ENCODE assay signal across 16 cellular contexts in genomic region chr15:64739216-64739976, GRCh38. TPM values are rescaled to one million over a fixed set of nuclear protein-coding genes. Genes with fewer than 3 reads are reported as not detected.
DNase-seq lines count a peak whose midpoint lies in the region; ATAC-seq and TF ChIP-seq lines count a peak whose summit lies in the region.
"Had no signal": no experiment of that assay in that cellular context is flagged by ENCODE, and none has a peak within 500 bp of the region (broad histone marks: within the 10 kb centered on the region; RNA-seq: fewer than 3 reads in every experiment).

No MANE protein-coding gene starts in this region.

- H3K36me3 ChIP-seq in esophagus (ENCODE audit: control insufficient read depth in 2 of 2, insufficient read depth in 2 of 2, low read length in 1 of 2) (no peaks in the 10 kb centered on the region), stomach (no peaks in the 10 kb centered on the region)

- peaks cover 6% of the 10 kb centered on the region for H3K4me1 Mint-ChIP-seq in mesothelial cell of epicardium
- no peaks in the 10 kb centered on the region for H3K4me1 Mint-ChIP-seq in CD4-positive, alpha-beta T cell (ENCODE audit: low read depth)
- H3K4me1 Mint-ChIP-seq: activated naive CD8-positive, alpha-beta T cell treated with anti-CD3 and anti-CD28 coated beads for 36 hours had no signal

- CTCF ChIA-PET in CD4-positive, alpha-beta T cell (lab: Charles Lee), result no interaction called here

- no peaks in the 10 kb centered on the region for H3K9me3 ChIP-seq in esophagus (ENCODE audit: control insufficient read depth in 2 of 2, insufficient read depth in 1 of 2, low read depth in 1 of 2, low read length in 1 of 2)
- H3K9me3 ChIP-seq in stomach, result no peaks in the 10 kb centered on the region
- no peaks in the 10 kb centered on the region for H3K9me3 ChIP-seq in CD4-positive, alpha-beta T cell (ENCODE audit: control insufficient read depth, low read length)

- ATAC-seq in CD4-positive, alpha-beta T cell (ENCODE audit: poor library complexity), result no peak
- ATAC-seq: activated CD4-positive, CD25-positive, alpha-beta regulatory T cell treated with anti-CD3 and anti-CD28 coated beads, Interleukin-2, amount 50 U/mL, for 24 hours had no signal

- no peak for TF ChIP-seq POLR2A in stomach (IDR thresholded peaks at IDR 0.05)

- H3K27me3 ChIP-seq in esophagus (ENCODE audit: control insufficient read depth in 1 of 2, insufficient read depth in 2 of 2, low read length in 2 of 2), result no peaks in the 10 kb centered on the region
- no peaks in the 10 kb centered on the region for H3K27me3 ChIP-seq in stomach
- no peaks in the 10 kb centered on the region for H3K27me3 ChIP-seq in CD4-positive, alpha-beta T cell (ENCODE audit: control insufficient read depth, insufficient read depth, low read length)

- H3K4me3 Mint-ChIP-seq in mesothelial cell of epicardium, result no peak overlapping the region
- H3K4me3 Mint-ChIP-seq in CD4-positive, alpha-beta T cell, result no peak overlapping the region
- H3K4me3 Mint-ChIP-seq: activated naive CD8-positive, alpha-beta T cell treated with anti-CD3 and anti-CD28 coated beads for 36 hours; neural crest cell had no signal

- no peak for TF ChIP-seq CTCF in mesothelial cell of epicardium (IDR thresholded peaks at IDR 0.05; ENCODE audit: unreplicated experiment)
- TF ChIP-seq CTCF in stomach (IDR thresholded peaks at IDR 0.05), result no peak
- no peak for TF ChIP-seq CTCF in CD4-positive, alpha-beta T cell (IDR thresholded peaks at IDR 0.05)

- no peaks in the 10 kb centered on the region for H3K4me1 ChIP-seq in esophagus (ENCODE audit: control insufficient read depth in 2 of 2, insufficient read depth in 2 of 2, low read length in 1 of 2)
- H3K4me1 ChIP-seq in stomach, result peaks cover 0 to 54% (median 25%) of the 10 kb centered on the region in 4 donors

- no peaks in the 10 kb centered on the region for H3K9me3 Mint-ChIP-seq in mesothelial cell of epicardium
- no peaks in the 10 kb centered on the region for H3K9me3 Mint-ChIP-seq in CD4-positive, alpha-beta T cell
- H3K9me3 Mint-ChIP-seq: activated naive CD8-positive, alpha-beta T cell treated with anti-CD3 and anti-CD28 coated beads for 36 hours; neural crest cell had no signal

- peak overlapping the region; percentile 75 for H3K27ac Mint-ChIP-seq in mesothelial cell of epicardium
- no peak overlapping the region for H3K27ac Mint-ChIP-seq in CD4-positive, alpha-beta T cell
- H3K27ac Mint-ChIP-seq: activated naive CD8-positive, alpha-beta T cell treated with anti-CD3 and anti-CD28 coated beads for 36 hours had no signal

- no peaks in the 10 kb centered on the region for H3K27me3 Mint-ChIP-seq in mesothelial cell of epicardium (ENCODE audit: low read depth)
- H3K27me3 Mint-ChIP-seq in CD4-positive, alpha-beta T cell, result no peaks in the 10 kb centered on the region
- H3K27me3 Mint-ChIP-seq: activated naive CD8-positive, alpha-beta T cell treated with anti-CD3 and anti-CD28 coated beads for 36 hours had no signal

- TF ChIP-seq EP300 in stomach (IDR thresholded peaks at IDR 0.05), result no peak

- H3K27ac ChIP-seq in esophagus (ENCODE audit: low read depth in 2 of 2, low read length in 1 of 2), result peak overlapping the region; percentile 68 to 80
- peak overlapping the region; percentile 37 to 86 (median 74) for H3K27ac ChIP-seq in stomach
- H3K27ac ChIP-seq in CD4-positive, alpha-beta T cell (ENCODE audit: low read depth, low read length), result no peak overlapping the region
- H3K27ac ChIP-seq: skin epidermis had no signal

- WGBS in esophagus, 2 donors, result 61 to 69% methylated on average over 13 of the region's 13 CpGs
- 49 to 70% (median 59%) methylated on average over 13 of the region's 13 CpGs for WGBS in stomach, 5 donors

- no peaks in the 10 kb centered on the region for H3K36me3 Mint-ChIP-seq in mesothelial cell of epicardium
- no peaks in the 10 kb centered on the region for H3K36me3 Mint-ChIP-seq in CD4-positive, alpha-beta T cell (ENCODE audit: low read depth)
- H3K36me3 Mint-ChIP-seq: activated naive CD8-positive, alpha-beta T cell treated with anti-CD3 and anti-CD28 coated beads for 36 hours had no signal

- H3K4me3 ChIP-seq in Jurkat, Clone E6-1 (ENCODE audit: low read length), result no peak overlapping the region
- H3K4me3 ChIP-seq in esophagus (ENCODE audit: low read depth in 1 of 2, low read length in 2 of 2), result no peak overlapping the region
- peak overlapping the region in 1 of 4 donors; percentile 12 for H3K4me3 ChIP-seq in stomach
- H3K4me3 ChIP-seq: skin epidermis had no signal

- intact Hi-C loops in stomach (cut with DNase I; ENCODE audit: low total_unique reads), result loop anchor here (5.0 kb wide), 1 partner anchor 68 kb away; no protein-coding TSS in a partner anchor
- intact Hi-C loops in CD4-positive, alpha-beta T cell (cut with DNase I, micrococcal nuclease), result no loop called here

- POLR2A ChIA-PET in CD4-positive, alpha-beta T cell (lab: Charles Lee), result no interaction called here

- DNase-seq in Jurkat, Clone E6-1 (ENCODE audit: low read depth, low spot score), result peak; percentile 28
- no peak for DNase-seq in mesothelial cell of epicardium (ENCODE audit: low spot score in 2 of 2, unreplicated experiment in 2 of 2)
- DNase-seq in stomach, result no peak
- no peak for DNase-seq in CD4-positive, alpha-beta T cell
- no peak for DNase-seq in T-helper 2 cell
- no peak for DNase-seq in NK-92 (lab: John Stamatoyannopoulos, UW; ENCODE audit: unreplicated experiment)
- no peak for DNase-seq in activated effector memory CD4-positive, alpha-beta T cell treated with Interleukin-2 at 50 U/mL for 16 hours
- DNase-seq: activated CD8-positive, alpha-beta memory T cell treated with anti-CD3 and anti-CD28 coated beads, Interleukin-2, amount 50 U/mL, for 48 hours; activated naive CD8-positive, alpha-beta T cell treated with anti-CD3 and anti-CD28 coated beads for 36 hours; NCI-H1930; NCI-H524 treated with DMSO at 0.1 percent for 48 hours; T-helper 1 cell had no signal

RNA-seq across cellular contexts. Expression of gene RBPMS2, which starts 36.0 kb away (rescaled TPM):
- 9.4 TPM for polyA plus RNA-seq in Jurkat, Clone E6-1 (2012; ENCODE audit: insufficient read depth, insufficient read length)
- polyA plus RNA-seq in esophagus (1 to 10 TPM; 5.2 to 7.9 TPM), stomach (10 to 100 TPM in 2 of 3 donors, 1 to 10 TPM in 1; 9.5 to 18.8 (median 17.0) TPM)
- total RNA-seq in mesothelial cell of epicardium (14.3 to 17.8 TPM (median 14.6 TPM) in 3 replicates), stomach (10 to 100 TPM in 1 of 5 donors, 1 to 10 TPM in 4; 2.3 to 38.8 (median 8.7) TPM)
- total RNA-seq in CD4-positive, alpha-beta T cell, result not detected
- total RNA-seq: activated naive CD8-positive, alpha-beta T cell treated with anti-CD3 and anti-CD28 coated beads for 36 hours had no signal
